Comparison of ENCODE assay signal across 10 cellular contexts in the genomic region with DNA sequence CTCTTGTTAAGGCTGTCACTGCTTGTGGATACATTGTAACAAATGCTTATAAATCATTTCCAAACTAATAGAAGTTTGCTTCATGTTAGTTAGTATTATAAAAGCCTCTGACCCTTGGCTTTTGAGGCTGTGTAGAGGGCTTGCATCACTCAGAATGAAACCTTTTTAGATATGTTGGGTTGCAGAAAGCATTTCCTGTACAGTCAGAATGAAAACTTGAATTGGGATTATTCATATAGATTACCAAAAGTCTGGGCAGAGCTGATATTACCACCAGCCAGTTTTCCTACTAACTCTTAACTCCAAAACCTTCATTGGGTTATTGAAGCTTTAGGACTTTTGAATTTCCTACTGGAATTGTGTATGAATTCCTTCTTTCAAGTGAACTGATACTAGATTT. TPM values are rescaled to one million over a fixed set of nuclear protein-coding genes. Genes with fewer than 3 reads are reported as not detected.
DNase-seq lines count a peak whose midpoint lies in the region; ATAC-seq and TF ChIP-seq lines count a peak whose summit lies in the region.
"Had no signal": no experiment of that assay in that cellular context is flagged by ENCODE, and none has a peak within 500 bp of the region (broad histone marks: within the 10 kb centered on the region; RNA-seq: fewer than 3 reads in every experiment).

No MANE protein-coding gene starts in this region.

- peaks cover 68% of the 10 kb centered on the region for H3K4me1 Mint-ChIP-seq in activated CD8-positive, alpha-beta memory T cell treated with anti-CD3 and anti-CD28 coated beads, Interleukin-2, amount 10 ng/mL, durations not matched to agents 7 days and 5 days
- peaks cover 70% of the 10 kb centered on the region for H3K4me1 Mint-ChIP-seq in stimulated activated effector memory CD8-positive, alpha-beta T cell treated with anti-CD3 and anti-CD28 coated beads, Interleukin-12 subunit alpha, Interleukin-12 subunit beta, amount 100 ng/mL, for 72 hours

- CTCF ChIA-PET in activated CD8-positive, alpha-beta memory T cell treated with anti-CD3 and anti-CD28 coated beads, Interleukin-2, amount 10 ng/mL, durations not matched to agents 7 days and 5 days (lab: Charles Lee) = interaction anchor here (0.8 to 1.7 kb wide), 5 partner anchors 9 to 153 kb away, joined by 3 to 11 read pairs (median 7); no protein-coding TSS in a partner anchor

- peaks cover 8% of the 10 kb centered on the region for H3K4me1 ChIP-seq in foreskin keratinocyte

- H3K27me3 ChIP-seq in foreskin keratinocyte = no peaks in the 10 kb centered on the region
- H3K27me3 ChIP-seq: heart right ventricle had no signal

- H3K27me3 Mint-ChIP-seq in activated CD8-positive, alpha-beta memory T cell treated with anti-CD3 and anti-CD28 coated beads, Interleukin-2, amount 10 ng/mL, durations not matched to agents 7 days and 5 days = no peaks in the 10 kb centered on the region

- ATAC-seq in activated CD8-positive, alpha-beta memory T cell treated with anti-CD3 and anti-CD28 coated beads, Interleukin-2, amount 10 ng/mL, durations not matched to agents 7 days and 5 days = peak; percentile 88
- peak; percentile 78 for ATAC-seq in HG02588 (IDR thresholded peaks at IDR 0.05; ENCODE audit: unreplicated experiment)
- peak; percentile 91 for ATAC-seq in stimulated activated effector memory CD8-positive, alpha-beta T cell treated with anti-CD3 and anti-CD28 coated beads, Interleukin-12 subunit alpha, Interleukin-12 subunit beta, amount 100 ng/mL, for 72 hours
- no peak for ATAC-seq in foreskin keratinocyte
- ATAC-seq: heart right ventricle had no signal

- peak; percentile 63 for DNase-seq in activated CD8-positive, alpha-beta memory T cell treated with anti-CD3 and anti-CD28 coated beads, Interleukin-2, amount 10 ng/mL, durations not matched to agents 7 days and 5 days
- no peak for DNase-seq in activated CD8-positive, alpha-beta memory T cell treated with anti-CD3 and anti-CD28 coated beads for 24 hours
- DNase-seq in NCI-H226 (peak; percentile 6), NCI-H2107 treated with DMSO at 0.1 percent for 48 hours (lab: John Stamatoyannopoulos, UW; ENCODE audit: unreplicated experiment) (no peak), foreskin keratinocyte (no peak)
- no peak for DNase-seq in stimulated activated effector memory CD8-positive, alpha-beta T cell treated with anti-CD3 and anti-CD28 coated beads, Interleukin-12 subunit alpha, Interleukin-12 subunit beta, amount 100 ng/mL, for 72 hours (ENCODE audit: low spot score in 2 of 2)
- no peak for DNase-seq in effector CD8-positive, alpha-beta T cell (lab: John Stamatoyannopoulos, UW)
- DNase-seq: heart right ventricle had no signal

- no peak for TF ChIP-seq CTCF in foreskin keratinocyte (conservative IDR thresholded peaks at IDR 0.05)

- H3K27ac ChIP-seq in foreskin keratinocyte = no peak overlapping the region
- H3K27ac ChIP-seq: heart right ventricle had no signal

- peak overlapping the region; percentile 14 for H3K4me3 Mint-ChIP-seq in activated CD8-positive, alpha-beta memory T cell treated with anti-CD3 and anti-CD28 coated beads, Interleukin-2, amount 10 ng/mL, durations not matched to agents 7 days and 5 days
- H3K4me3 Mint-ChIP-seq in stimulated activated effector memory CD8-positive, alpha-beta T cell treated with anti-CD3 and anti-CD28 coated beads, Interleukin-12 subunit alpha, Interleukin-12 subunit beta, amount 100 ng/mL, for 72 hours = peak overlapping the region; percentile 49
- H3K4me3 Mint-ChIP-seq: neural crest cell had no signal

- H3K9me3 Mint-ChIP-seq in activated CD8-positive, alpha-beta memory T cell treated with anti-CD3 and anti-CD28 coated beads, Interleukin-2, amount 10 ng/mL, durations not matched to agents 7 days and 5 days (ENCODE audit: low read depth) = no peaks in the 10 kb centered on the region
- no peaks in the 10 kb centered on the region for H3K9me3 Mint-ChIP-seq in stimulated activated effector memory CD8-positive, alpha-beta T cell treated with anti-CD3 and anti-CD28 coated beads, Interleukin-12 subunit alpha, Interleukin-12 subunit beta, amount 100 ng/mL, for 72 hours
- H3K9me3 Mint-ChIP-seq: neural crest cell had no signal

- H3K27ac Mint-ChIP-seq in activated CD8-positive, alpha-beta memory T cell treated with anti-CD3 and anti-CD28 coated beads, Interleukin-2, amount 10 ng/mL, durations not matched to agents 7 days and 5 days = peak overlapping the region; percentile 68
- H3K27ac Mint-ChIP-seq in stimulated activated effector memory CD8-positive, alpha-beta T cell treated with anti-CD3 and anti-CD28 coated beads, Interleukin-12 subunit alpha, Interleukin-12 subunit beta, amount 100 ng/mL, for 72 hours = peak overlapping the region; percentile 69

- H3K36me3 Mint-ChIP-seq in activated CD8-positive, alpha-beta memory T cell treated with anti-CD3 and anti-CD28 coated beads, Interleukin-2, amount 10 ng/mL, durations not matched to agents 7 days and 5 days = peaks cover 61% of the 10 kb centered on the region
- peaks cover 80% of the 10 kb centered on the region for H3K36me3 Mint-ChIP-seq in stimulated activated effector memory CD8-positive, alpha-beta T cell treated with anti-CD3 and anti-CD28 coated beads, Interleukin-12 subunit alpha, Interleukin-12 subunit beta, amount 100 ng/mL, for 72 hours

RNA-seq across cellular contexts. Expression of gene KMT2A, which starts 12.0 kb away (rescaled TPM):
- 100 to 1,000 TPM; 116 to 125 TPM for total RNA-seq in activated CD8-positive, alpha-beta memory T cell treated with anti-CD3 and anti-CD28 coated beads, Interleukin-2, amount 10 ng/mL, durations not matched to agents 7 days and 5 days
- total RNA-seq in foreskin keratinocyte = 27.9 and 29.6 TPM in 2 replicates
- 3.0 and 3.5 TPM in 2 replicates for polyA plus RNA-seq in foreskin keratinocyte

RNA-seq across cellular contexts. Expression of gene ATP5MG, which starts 46.9 kb away (rescaled TPM):
- total RNA-seq in activated CD8-positive, alpha-beta memory T cell treated with anti-CD3 and anti-CD28 coated beads, Interleukin-2, amount 10 ng/mL, durations not matched to agents 7 days and 5 days = 100 to 1,000 TPM; 278 to 295 TPM
- total RNA-seq in foreskin keratinocyte = 193 and 217 TPM in 2 replicates
- polyA plus RNA-seq in foreskin keratinocyte = 319 and 334 TPM in 2 replicates

Comparison
In these comparisons a context has a peak if more than half of its experiments do, and no peak if none do; other contexts are left out.
1. DNase-seq: peak in activated CD8-positive, alpha-beta memory T cell treated with anti-CD3 and anti-CD28 coated beads, Interleukin-2, amount 10 ng/mL, durations not matched to agents 7 days and 5 days (single experiment) and NCI-H226 (single experiment); none in activated CD8-positive, alpha-beta memory T cell treated with anti-CD3 and anti-CD28 coated beads for 24 hours (single experiment), stimulated activated effector memory CD8-positive, alpha-beta T cell treated with anti-CD3 and anti-CD28 coated beads, Interleukin-12 subunit alpha, Interleukin-12 subunit beta, amount 100 ng/mL, for 72 hours (0 of 2), NCI-H2107 treated with DMSO at 0.1 percent for 48 hours (single experiment), foreskin keratinocyte (0 of 2) and effector CD8-positive, alpha-beta T cell (single experiment).